In genomic region chr6:132648356-132648755, GRCh38 we compare ENCODE assay signal across 9 cellular contexts. TPM values are rescaled to one million over a fixed set of nuclear protein-coding genes. Genes with fewer than 3 reads are reported as not detected.
DNase-seq lines count a peak whose midpoint lies in the region; ATAC-seq and TF ChIP-seq lines count a peak whose summit lies in the region.
"Had no signal": no experiment of that assay in that cellular context is flagged by ENCODE, and none has a peak within 500 bp of the region (broad histone marks: within the 10 kb centered on the region; RNA-seq: fewer than 3 reads in every experiment).

No MANE protein-coding gene starts in this region.

- H4K20me1 ChIP-seq in DND-41 (ENCODE audit: insufficient read depth, low read length) (no peaks in the 10 kb centered on the region), H9 (ENCODE audit: control insufficient read depth, insufficient read depth, insufficient read length) (no peaks in the 10 kb centered on the region), OCI-LY7 (ENCODE audit: insufficient read depth, low read length) (no peaks in the 10 kb centered on the region)

- H3K27me3 ChIP-seq in DND-41 (ENCODE audit: insufficient read depth, low read length, poor library complexity) = no peaks in the 10 kb centered on the region
- no peaks in the 10 kb centered on the region for H3K27me3 ChIP-seq in right cardiac atrium (ENCODE audit: control insufficient read depth, insufficient read depth)
- H3K27me3 ChIP-seq in upper lobe of right lung = no peaks in the 10 kb centered on the region
- H3K27me3 ChIP-seq in H9 (ENCODE audit: insufficient read depth, low read length) = no peaks in the 10 kb centered on the region

- intact Hi-C loops in right cardiac atrium (cut with DNase I) (no loop called here), upper lobe of right lung (cut with DNase I) (no loop called here), OCI-LY7 (cut with micrococcal nuclease; ENCODE audit: unreplicated experiment) (no loop called here)

- no peak overlapping the region for H4K5ac ChIP-seq in H9 (ENCODE audit: insufficient read length, low read depth, low read length)

- no peak overlapping the region for H2BK15ac ChIP-seq in H9 (ENCODE audit: low read depth, low read length)

- H2AFZ ChIP-seq in DND-41 (ENCODE audit: low read depth, low read length) (no peak overlapping the region), H9 (ENCODE audit: low read length) (no peak overlapping the region), OCI-LY7 (ENCODE audit: low read length) (no peak overlapping the region)

- H2AK5ac ChIP-seq in H9 (ENCODE audit: insufficient read length, low read length) = no peak overlapping the region

- no peak overlapping the region for H4K91ac ChIP-seq in H9 (ENCODE audit: insufficient read length, low read depth, low read length)

- H3K27ac ChIP-seq in DND-41 (ENCODE audit: low read length) (no peak overlapping the region), right cardiac atrium (ENCODE audit: low read length) (no peak overlapping the region), upper lobe of right lung (no peak overlapping the region), H9 (ENCODE audit: insufficient read length, low read depth, low read length) (no peak overlapping the region), OCI-LY7 (ENCODE audit: low read depth, low read length, poor library complexity, severe bottlenecking) (no peak overlapping the region)

- H3T11ph ChIP-seq in H9 (ENCODE audit: low read length) = no peak overlapping the region

- H3K27me3 Mint-ChIP-seq in H9 (ENCODE audit: low read depth) = no peaks in the 10 kb centered on the region

- H3K27ac Mint-ChIP-seq in H9 = no peak overlapping the region

- no peaks in the 10 kb centered on the region for H3K36me3 Mint-ChIP-seq in H9 (ENCODE audit: insufficient read depth in 1 of 3, low read depth in 3 of 3)

- TF ChIP-seq CTCF in DND-41 (IDR thresholded peaks at IDR 0.05; ENCODE audit: borderline replicate concordance, extremely low read depth, low read length, poor library complexity, severe bottlenecking) (no peak), upper lobe of right lung (IDR thresholded peaks at IDR 0.05) (no peak), H9 (conservative IDR thresholded peaks at IDR 0.05) (no peak), OCI-LY7 (conservative IDR thresholded peaks at IDR 0.05; ENCODE audit: low read length) (no peak)

- no peaks in the 10 kb centered on the region for H3K9me3 ChIP-seq in DND-41 (ENCODE audit: insufficient read depth, low read length, severe bottlenecking)
- no peaks in the 10 kb centered on the region for H3K9me3 ChIP-seq in right cardiac atrium (ENCODE audit: control insufficient read depth, low read length)
- H3K9me3 ChIP-seq in upper lobe of right lung = no peaks in the 10 kb centered on the region
- no peaks in the 10 kb centered on the region for H3K9me3 ChIP-seq in H9 (ENCODE audit: control insufficient read depth, low read depth, low read length)
- H3K9me3 ChIP-seq in OCI-LY7 (ENCODE audit: low read length) = no peaks in the 10 kb centered on the region

- H4K8ac ChIP-seq in H9 (replicated peaks; ENCODE audit: insufficient read length, low read depth, low read length) = no peak overlapping the region

- H3K4me3 ChIP-seq in DND-41 (ENCODE audit: low read depth in 1 of 2, low read length in 2 of 2) (no peak overlapping the region), right cardiac atrium (ENCODE audit: low read length) (no peak overlapping the region), upper lobe of right lung (no peak overlapping the region), OCI-LY7 (ENCODE audit: low read depth, low read length, poor library complexity, severe bottlenecking) (no peak overlapping the region)

- H3K9ac ChIP-seq in DND-41 (ENCODE audit: low read depth, low read length) (no peak overlapping the region), H9 (ENCODE audit: extremely low read depth, insufficient read length, low read length) (no peak overlapping the region)

- no peaks in the 10 kb centered on the region for H3K9me3 Mint-ChIP-seq in H9

- H3K4me1 ChIP-seq in DND-41 (ENCODE audit: insufficient read depth, low read length) (no peaks in the 10 kb centered on the region), right cardiac atrium (ENCODE audit: control insufficient read depth, insufficient read depth, low read length) (no peaks in the 10 kb centered on the region), upper lobe of right lung (no peaks in the 10 kb centered on the region), H9 (ENCODE audit: insufficient read depth, low read length) (no peaks in the 10 kb centered on the region), OCI-LY7 (ENCODE audit: insufficient read depth, low read length, poor library complexity, severe bottlenecking) (peaks cover 8% of the 10 kb centered on the region)

- no peak overlapping the region for H2BK12ac ChIP-seq in H9 (ENCODE audit: insufficient read length, low read depth, low read length)

- no peaks in the 10 kb centered on the region; the same call in 1 of the 2 replicates for H3K9me2 ChIP-seq in OCI-LY7 (ENCODE audit: insufficient read depth, low read length)

- CTCF ChIA-PET in OCI-LY7 (lab: Charles Lee; ENCODE audit: unreplicated experiment) = no interaction called here

- H3K18ac ChIP-seq in H9 (ENCODE audit: insufficient read length, low read depth, low read length) = no peak overlapping the region

- 37% methylated on average over 2 of the region's 2 CpGs for WGBS in right cardiac atrium
- WGBS in H9 (ENCODE audit: extremely low coverage, insufficient read length, low lambda C conversion rate) = no CpG with 5 or more reads among the region's 2 CpGs

- no peak overlapping the region for H3K14ac ChIP-seq in H9 (ENCODE audit: insufficient read depth, low read length)

- H3K79me2 ChIP-seq in DND-41 (ENCODE audit: insufficient read depth, low read length) = no peaks in the 10 kb centered on the region
- H3K79me2 ChIP-seq in H9 (ENCODE audit: insufficient read depth, low read length) = no peaks in the 10 kb centered on the region
- H3K79me2 ChIP-seq in OCI-LY7 (ENCODE audit: insufficient read depth, low read depth, low read length) = no peaks in the 10 kb centered on the region

- H3K23me2 ChIP-seq in H9 (ENCODE audit: insufficient read length, low read depth, low read length, poor library complexity, severe bottlenecking) = no peaks in the 10 kb centered on the region

- no TSS peak for BruUV-seq in OCI-LY7 (replicated peaks; lab: Mats Ljungman, UMichigan)

- no peak overlapping the region for H2BK5ac ChIP-seq in H9 (ENCODE audit: insufficient read length, low read length)

- POLR2A ChIA-PET in OCI-LY7 (lab: Charles Lee) = interaction anchor here (0.6 to 1.2 kb wide), 6 partner anchors 10 to 309 kb away, joined by 3 to 5 read pairs (median 4); partner anchors contain the start of gene TAAR8

- H2BK120ac ChIP-seq in H9 (ENCODE audit: low read depth, low read length, poor library complexity, severe bottlenecking) = no peak overlapping the region

- no peak overlapping the region for H3K4me3 Mint-ChIP-seq in H9

- ATAC-seq in DND-41 (ENCODE audit: insufficient read depth, low read depth) = peak; percentile 93
- ATAC-seq in GM21367 (IDR thresholded peaks at IDR 0.05; ENCODE audit: unreplicated experiment) = peak; percentile 84
- peak; percentile 88 for ATAC-seq in HG03521 (IDR thresholded peaks at IDR 0.05; ENCODE audit: unreplicated experiment)
- no peak for ATAC-seq in right cardiac atrium
- ATAC-seq in upper lobe of right lung = no peak

- no peak overlapping the region for H2BK20ac ChIP-seq in H9 (ENCODE audit: low read depth, low read length, poor library complexity, severe bottlenecking)

- H3K4me2 ChIP-seq in DND-41 (ENCODE audit: insufficient read depth, low read length) (no peak overlapping the region), H9 (ENCODE audit: insufficient read depth, insufficient read length, low read length) (no peak overlapping the region), OCI-LY7 (ENCODE audit: low read length) (no peak overlapping the region)

- H3K23ac ChIP-seq in H9 (ENCODE audit: insufficient read length, low read depth, low read length) = no peak overlapping the region

- H3K4me1 Mint-ChIP-seq in H9 = no peaks in the 10 kb centered on the region

- H3K56ac ChIP-seq in H9 (ENCODE audit: insufficient read length, low read depth, low read length) = no peak overlapping the region

- no peaks in the 10 kb centered on the region for H3K79me1 ChIP-seq in H9 (ENCODE audit: insufficient read depth, low read depth, low read length, poor library complexity, severe bottlenecking)

- H3K36me3 ChIP-seq in DND-41 (ENCODE audit: insufficient read depth, low read length) = no peaks in the 10 kb centered on the region
- H3K36me3 ChIP-seq in upper lobe of right lung = no peaks in the 10 kb centered on the region
- H3K36me3 ChIP-seq in OCI-LY7 (ENCODE audit: insufficient read depth, low read length) = no peaks in the 10 kb centered on the region

- no peak overlapping the region for H3K4ac ChIP-seq in H9 (ENCODE audit: low read depth, low read length)

- DNase-seq in DND-41 (peak; percentile 21), brain pericyte (ENCODE audit: low read depth, low spot score) (peak; percentile 20), right cardiac atrium (no peak), upper lobe of right lung (no peak), H9 (no peak), OCI-LY7 (ENCODE audit: low spot score) (no peak)

RNA-seq across cellular contexts. Expression of gene TAAR1, which starts 10.6 kb away (rescaled TPM):
- total RNA-seq in right cardiac atrium (not detected), upper lobe of right lung (not detected), H9 (2021) (not detected in 2 replicates), OCI-LY7 (2022) (not detected in 2 replicates)
- polyA plus RNA-seq in right cardiac atrium = not detected
- total RNA-seq in OCI-LY7 (2014; rRNA removed; shearing (Covaris generic)) = not detected in 2 replicates
- polyA plus RNA-seq: adipose tissue had no signal

RNA-seq across cellular contexts. Expression of gene TAAR2, which starts 24.3 kb away (rescaled TPM):
- total RNA-seq in right cardiac atrium = not detected
- not detected for polyA plus RNA-seq in right cardiac atrium
- not detected for total RNA-seq in upper lobe of right lung
- total RNA-seq in H9 (2021) = not detected in 2 replicates
- not detected in 2 replicates for total RNA-seq in OCI-LY7 (2014; rRNA removed; shearing (Covaris generic))
- not detected in 2 replicates for total RNA-seq in OCI-LY7 (2022)
- polyA plus RNA-seq: adipose tissue had no signal

RNA-seq across cellular contexts. Expression of gene TAAR5, which starts 58.8 kb away (rescaled TPM):
- total RNA-seq in right cardiac atrium (not detected), upper lobe of right lung (not detected), H9 (2021) (not detected in 2 replicates), OCI-LY7 (2022) (not detected in 2 replicates)
- not detected for polyA plus RNA-seq in right cardiac atrium
- total RNA-seq in OCI-LY7 (2014; rRNA removed; shearing (Covaris generic)) = not detected in 2 replicates
- polyA plus RNA-seq: adipose tissue had no signal

Comparison
In these comparisons a context has a peak if more than half of its experiments do, and no peak if none do; other contexts are left out.
1. ATAC-seq: peak in DND-41 (single experiment), GM21367 (single experiment) and HG03521 (single experiment); none in right cardiac atrium (0 of 2) and upper lobe of right lung (single experiment).
2. DNase-seq: peak in DND-41 (single experiment) and brain pericyte (single experiment); none in right cardiac atrium (0 of 3), upper lobe of right lung (single experiment), H9 (single experiment) and OCI-LY7 (single experiment).